9 cellular contexts compared by ENCODE assay signal in the genomic region with DNA sequence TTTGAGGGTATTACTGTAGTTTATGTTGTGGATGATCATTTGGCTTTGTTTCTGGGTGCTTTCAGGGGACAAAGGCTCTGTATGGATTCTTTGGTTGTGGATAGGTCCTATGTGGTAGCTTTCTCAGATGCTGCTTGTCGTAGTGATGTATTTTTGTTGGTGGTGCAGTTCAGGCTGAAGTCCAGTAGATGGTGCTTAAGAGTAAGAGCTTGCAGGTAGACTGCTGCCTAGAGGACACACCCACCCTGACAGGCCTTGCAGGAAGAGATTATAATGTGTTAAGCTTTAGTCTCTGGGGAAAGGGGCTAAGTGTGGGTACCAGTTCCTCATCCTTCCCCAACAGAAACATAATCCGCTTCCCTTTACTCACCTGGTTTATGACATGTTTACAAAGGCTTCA.
A peak's percentile ranks its signal among the peaks of the same experiment; 100 is the strongest.
DNase-seq lines count a peak whose midpoint lies in the region; ATAC-seq and TF ChIP-seq lines count a peak whose summit lies in the region.
"Had no signal": no experiment of that assay in that cellular context is flagged by ENCODE, and none has a peak within 500 bp of the region (broad histone marks: within the 10 kb centered on the region; RNA-seq: fewer than 3 reads in every experiment).

No MANE protein-coding gene starts in this region.

- TF ChIP-seq CTCF in astrocyte of the cerebellum (IDR thresholded peaks at IDR 0.05; ENCODE audit: low read depth, low read length, missing control alignments) (peak; percentile 59), neural crest cell (conservative IDR thresholded peaks at IDR 0.05) (peak; percentile 64), osteoblast (IDR thresholded peaks at IDR 0.05; ENCODE audit: extremely low read depth, low read depth, low read length) (no peak)

- no peak overlapping the region for H3K4me3 Mint-ChIP-seq in neural crest cell
- H3K4me3 Mint-ChIP-seq: IgD-negative memory B cell had no signal

- DNase-seq in COLO829 (ENCODE audit: low spot score) = peak; percentile 25
- peak; percentile 68 for DNase-seq in NCI-H187 treated with DMSO at 0.1 percent for 48 hours (lab: John Stamatoyannopoulos, UW)
- DNase-seq in astrocyte of the cerebellum (ENCODE audit: low read depth) = peak; percentile 9
- DNase-seq in neural crest cell (ENCODE audit: low read depth, low spot score) = peak; percentile 2
- no peak for DNase-seq in stimulated activated CD8-positive, alpha-beta memory T cell treated with anti-CD3 and anti-CD28 coated beads, Interleukin-4, amount 100 ng/mL, for 48 hours
- DNase-seq in osteoblast (ENCODE audit: insufficient read length, low spot score, missing footprints) = no peak

- in situ Hi-C loops in astrocyte of the cerebellum (cut with HindIII; ENCODE audit: low sequenced_read_pairs) = no loop called here

- no peak overlapping the region for H3K27ac ChIP-seq in osteoblast (ENCODE audit: low read depth, low read length)

- H2AFZ ChIP-seq in osteoblast (ENCODE audit: low read length) = no peak overlapping the region

- H3K4me1 Mint-ChIP-seq in neural crest cell = peaks cover 13% of the 10 kb centered on the region
- H3K4me1 Mint-ChIP-seq: IgD-negative memory B cell had no signal

- H3K9me3 Mint-ChIP-seq in neural crest cell = peaks cover 22% of the 10 kb centered on the region

- H3K9me3 ChIP-seq in osteoblast (ENCODE audit: low read depth, low read length) = peaks cover 2% of the 10 kb centered on the region

- no peak overlapping the region for H3K27ac Mint-ChIP-seq in neural crest cell (ENCODE audit: unreplicated experiment)
- H3K27ac Mint-ChIP-seq: IgD-negative memory B cell had no signal

- H3K4me3 ChIP-seq in astrocyte of the cerebellum (ENCODE audit: low read depth, low read length) (no peak overlapping the region), osteoblast (ENCODE audit: insufficient read depth, low read length) (no peak overlapping the region)

- no peaks in the 10 kb centered on the region for H3K27me3 Mint-ChIP-seq in neural crest cell (ENCODE audit: low read depth)
- H3K27me3 Mint-ChIP-seq: IgD-negative memory B cell had no signal

- peaks cover 12% of the 10 kb centered on the region for H3K36me3 Mint-ChIP-seq in neural crest cell (ENCODE audit: low read depth)
- H3K36me3 Mint-ChIP-seq: IgD-negative memory B cell had no signal

- no peak overlapping the region for H3K4me2 ChIP-seq in osteoblast (ENCODE audit: insufficient read depth, low read length)

- H3K27me3 ChIP-seq in osteoblast (ENCODE audit: insufficient read depth, low read length) = no peaks in the 10 kb centered on the region

- H3K36me3 ChIP-seq in osteoblast (ENCODE audit: insufficient read depth, low read length) = no peaks in the 10 kb centered on the region

- no peaks in the 10 kb centered on the region for H3K4me1 ChIP-seq in osteoblast (ENCODE audit: insufficient read depth, low read length)

- no peaks in the 10 kb centered on the region for H3K79me2 ChIP-seq in osteoblast (ENCODE audit: insufficient read depth, low read length)

- H4K20me1 ChIP-seq in osteoblast (ENCODE audit: insufficient read depth, low read length) = no peaks in the 10 kb centered on the region

- ATAC-seq in GM18861 (IDR thresholded peaks at IDR 0.05; ENCODE audit: unreplicated experiment) (peak; percentile 97), HG03025 (IDR thresholded peaks at IDR 0.05; ENCODE audit: low FRiP score, unreplicated experiment) (peak; percentile 99)

Comparison
In these comparisons a context has a peak if more than half of its experiments do, and no peak if none do; other contexts are left out.
1. DNase-seq: peak in COLO829 (single experiment), NCI-H187 treated with DMSO at 0.1 percent for 48 hours (single experiment), astrocyte of the cerebellum (single experiment) and neural crest cell (single experiment); none in stimulated activated CD8-positive, alpha-beta memory T cell treated with anti-CD3 and anti-CD28 coated beads, Interleukin-4, amount 100 ng/mL, for 48 hours (single experiment) and osteoblast (single experiment).